1 cellular context compared by ENCODE assay signal in the genomic region with DNA sequence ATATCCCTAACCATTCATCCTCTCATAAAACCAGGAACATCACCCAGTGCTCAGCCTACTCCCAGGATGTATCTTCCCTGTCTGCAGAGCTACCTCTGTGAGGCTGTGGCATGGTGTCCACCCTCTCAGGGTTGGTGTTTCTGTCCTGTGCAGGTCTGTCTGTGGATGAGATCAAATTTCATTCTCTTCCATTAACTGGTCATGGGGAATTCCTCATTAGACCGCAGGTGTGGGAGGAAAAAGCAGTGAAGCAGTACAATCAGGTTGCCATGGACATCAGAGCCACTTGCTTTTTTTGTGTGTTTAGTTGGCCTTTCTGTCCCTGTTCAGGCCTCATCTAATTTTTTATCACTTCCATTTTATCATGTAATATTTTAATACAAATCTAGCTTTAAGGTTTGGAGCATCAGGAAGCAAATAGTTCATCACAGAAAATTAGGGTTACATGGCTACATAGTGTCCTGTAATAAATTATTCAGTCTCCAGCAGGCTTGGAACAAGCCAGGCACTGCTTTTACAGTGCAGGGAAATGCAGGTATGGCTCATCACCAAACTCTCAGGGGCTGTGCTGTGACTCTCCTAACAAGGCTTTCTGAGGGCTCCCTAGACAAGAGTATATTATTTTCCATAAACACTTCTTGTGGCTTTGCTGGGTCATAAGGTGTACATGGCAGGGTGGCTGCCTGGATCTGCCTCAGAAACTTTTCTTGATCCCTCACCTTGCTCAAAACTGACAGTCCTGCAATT.
TF ChIP-seq lines count a peak whose summit lies in the region.

No MANE protein-coding gene starts in this region.

TF ChIP-seq in GM12878, 131 proteins besides CTCF, POLR2A, EP300 and RAD21 (continued from another document):
- TF ChIP-seq RUNX3 (IDR thresholded peaks at IDR 0.05; ENCODE audit: low read length) (peak; percentile 59; the same call in 1 of the 2 replicates), GATAD2B (conservative IDR thresholded peaks at IDR 0.05; ENCODE audit: low read depth) (no peak), NRF1 (conservative IDR thresholded peaks at IDR 0.05; ENCODE audit: low read depth, low read length) (no peak), MLLT1 (IDR thresholded peaks at IDR 0.05) (no peak), SPI1 (IDR thresholded peaks at IDR 0.05; ENCODE audit: borderline replicate concordance, insufficient read depth, low read depth, low read length) (no peak), PAX5 (IDR thresholded peaks at IDR 0.05; ENCODE audit: borderline replicate concordance, low read depth, low read length) (no peak), PML (IDR thresholded peaks at IDR 0.05; ENCODE audit: low read length) (no peak), DPF2 (IDR thresholded peaks at IDR 0.05) (peak; percentile 65), STAT3 (IDR thresholded peaks at IDR 0.05; ENCODE audit: low read depth, low read length) (no peak), SIN3A (IDR thresholded peaks at IDR 0.05; ENCODE audit: low read depth, low read length) (no peak), FOXM1 (IDR thresholded peaks at IDR 0.05; ENCODE audit: low read depth, low read length) (no peak), KDM1A (IDR thresholded peaks at IDR 0.05; ENCODE audit: borderline replicate concordance) (no peak), E4F1 (IDR thresholded peaks at IDR 0.05; ENCODE audit: borderline replicate concordance, partially characterized antibody) (no peak), ELK1 (IDR thresholded peaks at IDR 0.05; ENCODE audit: low read depth, low read length) (no peak), ETV6 (conservative IDR thresholded peaks at IDR 0.05 in 1 of 2, IDR thresholded peaks at IDR 0.05 in 1 of 2; ENCODE audit: borderline replicate concordance in 1 of 2, low read depth in 1 of 2) (no peak), CHD1 (IDR thresholded peaks at IDR 0.05; ENCODE audit: low read depth, low read length) (no peak), BMI1 (IDR thresholded peaks at IDR 0.05; ENCODE audit: borderline replicate concordance) (peak; percentile 54; the same call in 1 of the 2 replicates), SUPT20H (IDR thresholded peaks at IDR 0.05; ENCODE audit: borderline replicate concordance, control insufficient read depth, low read depth, low read length) (no peak), IRF4 (IDR thresholded peaks at IDR 0.05; ENCODE audit: low read depth, low read length) (no peak), JUND (IDR thresholded peaks at IDR 0.05; ENCODE audit: low read depth, low read length) (no peak), MTA2 (IDR thresholded peaks at IDR 0.05; ENCODE audit: low read depth) (peak; percentile 37; the same call in 1 of the 2 replicates), IKZF2 (IDR thresholded peaks at IDR 0.05) (peak in 1 of 2 experiments; percentile 33; a peak in 2 of 4 replicates), MYB (IDR thresholded peaks at IDR 0.05; ENCODE audit: borderline replicate concordance, low read depth, low read length) (no peak), IKZF1 (conservative IDR thresholded peaks at IDR 0.05) (0 out of 2 replicates have a peak, but pooled peaks have one; percentile 57), MYC (IDR thresholded peaks at IDR 0.05; ENCODE audit: insufficient read depth, insufficient read length, insufficient replicate concordance, low read length, severe bottlenecking) (no peak), EZH2 (IDR thresholded peaks at IDR 0.05; ENCODE audit: borderline replicate concordance, control insufficient read depth, low read depth, low read length) (no peak)
- TF ChIP-seq, protein P1, sequence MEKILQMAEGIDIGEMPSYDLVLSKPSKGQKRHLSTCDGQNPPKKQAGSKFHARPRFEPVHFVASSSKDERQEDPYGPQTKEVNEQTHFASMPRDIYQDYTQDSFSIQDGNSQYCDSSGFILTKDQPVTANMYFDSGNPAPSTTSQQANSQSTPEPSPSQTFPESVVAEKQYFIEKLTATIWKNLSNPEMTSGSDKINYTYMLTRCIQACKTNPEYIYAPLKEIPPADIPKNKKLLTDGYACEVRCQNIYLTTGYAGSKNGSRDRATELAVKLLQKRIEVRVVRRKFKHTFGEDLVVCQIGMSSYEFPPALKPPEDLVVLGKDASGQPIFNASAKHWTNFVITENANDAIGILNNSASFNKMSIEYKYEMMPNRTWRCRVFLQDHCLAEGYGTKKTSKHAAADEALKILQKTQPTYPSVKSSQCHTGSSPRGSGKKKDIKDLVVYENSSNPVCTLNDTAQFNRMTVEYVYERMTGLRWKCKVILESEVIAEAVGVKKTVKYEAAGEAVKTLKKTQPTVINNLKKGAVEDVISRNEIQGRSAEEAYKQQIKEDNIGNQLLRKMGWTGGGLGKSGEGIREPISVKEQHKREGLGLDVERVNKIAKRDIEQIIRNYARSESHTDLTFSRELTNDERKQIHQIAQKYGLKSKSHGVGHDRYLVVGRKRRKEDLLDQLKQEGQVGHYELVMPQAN (conservative IDR thresholded peaks at IDR 0.05) = no peak
- TF ChIP-seq, protein P2, sequence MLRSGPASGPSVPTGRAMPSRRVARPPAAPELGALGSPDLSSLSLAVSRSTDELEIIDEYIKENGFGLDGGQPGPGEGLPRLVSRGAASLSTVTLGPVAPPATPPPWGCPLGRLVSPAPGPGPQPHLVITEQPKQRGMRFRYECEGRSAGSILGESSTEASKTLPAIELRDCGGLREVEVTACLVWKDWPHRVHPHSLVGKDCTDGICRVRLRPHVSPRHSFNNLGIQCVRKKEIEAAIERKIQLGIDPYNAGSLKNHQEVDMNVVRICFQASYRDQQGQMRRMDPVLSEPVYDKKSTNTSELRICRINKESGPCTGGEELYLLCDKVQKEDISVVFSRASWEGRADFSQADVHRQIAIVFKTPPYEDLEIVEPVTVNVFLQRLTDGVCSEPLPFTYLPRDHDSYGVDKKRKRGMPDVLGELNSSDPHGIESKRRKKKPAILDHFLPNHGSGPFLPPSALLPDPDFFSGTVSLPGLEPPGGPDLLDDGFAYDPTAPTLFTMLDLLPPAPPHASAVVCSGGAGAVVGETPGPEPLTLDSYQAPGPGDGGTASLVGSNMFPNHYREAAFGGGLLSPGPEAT (IDR thresholded peaks at IDR 0.05; ENCODE audit: low read depth) = peak; percentile 32; the same call in 1 of the 2 replicates
- TF ChIP-seq, protein P3, sequence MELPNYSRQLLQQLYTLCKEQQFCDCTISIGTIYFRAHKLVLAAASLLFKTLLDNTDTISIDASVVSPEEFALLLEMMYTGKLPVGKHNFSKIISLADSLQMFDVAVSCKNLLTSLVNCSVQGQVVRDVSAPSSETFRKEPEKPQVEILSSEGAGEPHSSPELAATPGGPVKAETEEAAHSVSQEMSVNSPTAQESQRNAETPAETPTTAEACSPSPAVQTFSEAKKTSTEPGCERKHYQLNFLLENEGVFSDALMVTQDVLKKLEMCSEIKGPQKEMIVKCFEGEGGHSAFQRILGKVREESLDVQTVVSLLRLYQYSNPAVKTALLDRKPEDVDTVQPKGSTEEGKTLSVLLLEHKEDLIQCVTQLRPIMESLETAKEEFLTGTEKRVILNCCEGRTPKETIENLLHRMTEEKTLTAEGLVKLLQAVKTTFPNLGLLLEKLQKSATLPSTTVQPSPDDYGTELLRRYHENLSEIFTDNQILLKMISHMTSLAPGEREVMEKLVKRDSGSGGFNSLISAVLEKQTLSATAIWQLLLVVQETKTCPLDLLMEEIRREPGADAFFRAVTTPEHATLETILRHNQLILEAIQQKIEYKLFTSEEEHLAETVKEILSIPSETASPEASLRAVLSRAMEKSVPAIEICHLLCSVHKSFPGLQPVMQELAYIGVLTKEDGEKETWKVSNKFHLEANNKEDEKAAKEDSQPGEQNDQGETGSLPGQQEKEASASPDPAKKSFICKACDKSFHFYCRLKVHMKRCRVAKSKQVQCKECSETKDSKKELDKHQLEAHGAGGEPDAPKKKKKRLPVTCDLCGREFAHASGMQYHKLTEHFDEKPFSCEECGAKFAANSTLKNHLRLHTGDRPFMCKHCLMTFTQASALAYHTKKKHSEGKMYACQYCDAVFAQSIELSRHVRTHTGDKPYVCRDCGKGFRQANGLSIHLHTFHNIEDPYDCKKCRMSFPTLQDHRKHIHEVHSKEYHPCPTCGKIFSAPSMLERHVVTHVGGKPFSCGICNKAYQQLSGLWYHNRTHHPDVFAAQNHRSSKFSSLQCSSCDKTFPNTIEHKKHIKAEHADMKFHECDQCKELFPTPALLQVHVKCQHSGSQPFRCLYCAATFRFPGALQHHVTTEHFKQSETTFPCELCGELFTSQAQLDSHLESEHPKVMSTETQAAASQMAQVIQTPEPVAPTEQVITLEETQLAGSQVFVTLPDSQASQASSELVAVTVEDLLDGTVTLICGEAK (IDR thresholded peaks at IDR 0.05; ENCODE audit: borderline replicate concordance) = no peak
- TF ChIP-seq, protein P4, sequence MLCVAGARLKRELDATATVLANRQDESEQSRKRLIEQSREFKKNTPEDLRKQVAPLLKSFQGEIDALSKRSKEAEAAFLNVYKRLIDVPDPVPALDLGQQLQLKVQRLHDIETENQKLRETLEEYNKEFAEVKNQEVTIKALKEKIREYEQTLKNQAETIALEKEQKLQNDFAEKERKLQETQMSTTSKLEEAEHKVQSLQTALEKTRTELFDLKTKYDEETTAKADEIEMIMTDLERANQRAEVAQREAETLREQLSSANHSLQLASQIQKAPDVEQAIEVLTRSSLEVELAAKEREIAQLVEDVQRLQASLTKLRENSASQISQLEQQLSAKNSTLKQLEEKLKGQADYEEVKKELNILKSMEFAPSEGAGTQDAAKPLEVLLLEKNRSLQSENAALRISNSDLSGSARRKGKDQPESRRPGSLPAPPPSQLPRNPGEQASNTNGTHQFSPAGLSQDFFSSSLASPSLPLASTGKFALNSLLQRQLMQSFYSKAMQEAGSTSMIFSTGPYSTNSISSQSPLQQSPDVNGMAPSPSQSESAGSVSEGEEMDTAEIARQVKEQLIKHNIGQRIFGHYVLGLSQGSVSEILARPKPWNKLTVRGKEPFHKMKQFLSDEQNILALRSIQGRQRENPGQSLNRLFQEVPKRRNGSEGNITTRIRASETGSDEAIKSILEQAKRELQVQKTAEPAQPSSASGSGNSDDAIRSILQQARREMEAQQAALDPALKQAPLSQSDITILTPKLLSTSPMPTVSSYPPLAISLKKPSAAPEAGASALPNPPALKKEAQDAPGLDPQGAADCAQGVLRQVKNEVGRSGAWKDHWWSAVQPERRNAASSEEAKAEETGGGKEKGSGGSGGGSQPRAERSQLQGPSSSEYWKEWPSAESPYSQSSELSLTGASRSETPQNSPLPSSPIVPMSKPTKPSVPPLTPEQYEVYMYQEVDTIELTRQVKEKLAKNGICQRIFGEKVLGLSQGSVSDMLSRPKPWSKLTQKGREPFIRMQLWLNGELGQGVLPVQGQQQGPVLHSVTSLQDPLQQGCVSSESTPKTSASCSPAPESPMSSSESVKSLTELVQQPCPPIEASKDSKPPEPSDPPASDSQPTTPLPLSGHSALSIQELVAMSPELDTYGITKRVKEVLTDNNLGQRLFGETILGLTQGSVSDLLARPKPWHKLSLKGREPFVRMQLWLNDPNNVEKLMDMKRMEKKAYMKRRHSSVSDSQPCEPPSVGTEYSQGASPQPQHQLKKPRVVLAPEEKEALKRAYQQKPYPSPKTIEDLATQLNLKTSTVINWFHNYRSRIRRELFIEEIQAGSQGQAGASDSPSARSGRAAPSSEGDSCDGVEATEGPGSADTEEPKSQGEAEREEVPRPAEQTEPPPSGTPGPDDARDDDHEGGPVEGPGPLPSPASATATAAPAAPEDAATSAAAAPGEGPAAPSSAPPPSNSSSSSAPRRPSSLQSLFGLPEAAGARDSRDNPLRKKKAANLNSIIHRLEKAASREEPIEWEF (IDR thresholded peaks at IDR 0.05; ENCODE audit: insufficient replicate concordance, low read depth, low read length) = no peak
- TF ChIP-seq, protein P5, sequence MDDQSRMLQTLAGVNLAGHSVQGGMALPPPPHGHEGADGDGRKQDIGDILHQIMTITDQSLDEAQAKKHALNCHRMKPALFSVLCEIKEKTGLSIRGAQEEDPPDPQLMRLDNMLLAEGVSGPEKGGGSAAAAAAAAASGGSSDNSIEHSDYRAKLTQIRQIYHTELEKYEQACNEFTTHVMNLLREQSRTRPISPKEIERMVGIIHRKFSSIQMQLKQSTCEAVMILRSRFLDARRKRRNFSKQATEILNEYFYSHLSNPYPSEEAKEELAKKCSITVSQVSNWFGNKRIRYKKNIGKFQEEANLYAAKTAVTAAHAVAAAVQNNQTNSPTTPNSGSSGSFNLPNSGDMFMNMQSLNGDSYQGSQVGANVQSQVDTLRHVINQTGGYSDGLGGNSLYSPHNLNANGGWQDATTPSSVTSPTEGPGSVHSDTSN (IDR thresholded peaks at IDR 0.05; ENCODE audit: insufficient replicate concordance, low read depth, low read length) = no peak
- TF ChIP-seq, protein P6, sequence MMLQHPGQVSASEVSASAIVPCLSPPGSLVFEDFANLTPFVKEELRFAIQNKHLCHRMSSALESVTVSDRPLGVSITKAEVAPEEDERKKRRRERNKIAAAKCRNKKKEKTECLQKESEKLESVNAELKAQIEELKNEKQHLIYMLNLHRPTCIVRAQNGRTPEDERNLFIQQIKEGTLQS (IDR thresholded peaks at IDR 0.05; ENCODE audit: borderline replicate concordance, extremely low read depth, low read depth, low read length) = no peak
